1 cellular context compared by ENCODE assay signal in genomic region chr6:44166116-44166515, GRCh38.
TF ChIP-seq lines count a peak whose summit lies in the region.

No MANE protein-coding gene starts in this region.

TF ChIP-seq in GM23338, 12 proteins besides CTCF, POLR2A, EP300 and RAD21:
- TF ChIP-seq REST (IDR thresholded peaks at IDR 0.05; ENCODE audit: unreplicated experiment) (no peak), STAT1 (IDR thresholded peaks at IDR 0.05; ENCODE audit: unreplicated experiment) (no peak), ZNF114 (CRISPR knock-in tag; IDR thresholded peaks at IDR 0.05) (no peak), EZH2phosphoT487 (IDR thresholded peaks at IDR 0.05; ENCODE audit: unreplicated experiment) (no peak), CREB1 (CRISPR knock-in tag; IDR thresholded peaks at IDR 0.05; ENCODE audit: low read depth) (no peak), EZH2 (IDR thresholded peaks at IDR 0.05; ENCODE audit: low read depth, unreplicated experiment) (no peak), ZNF331 (CRISPR knock-in tag; IDR thresholded peaks at IDR 0.05; ENCODE audit: low read depth) (no peak), POLR2AphosphoS5 (IDR thresholded peaks at IDR 0.05; ENCODE audit: low read depth) (no peak), ZNF462 (CRISPR knock-in tag; IDR thresholded peaks at IDR 0.05) (no peak)
TF ChIP-seq in GM23338: peak in this region for 0.
